ENCODE assay signal across 1 cellular context in the genomic region with DNA sequence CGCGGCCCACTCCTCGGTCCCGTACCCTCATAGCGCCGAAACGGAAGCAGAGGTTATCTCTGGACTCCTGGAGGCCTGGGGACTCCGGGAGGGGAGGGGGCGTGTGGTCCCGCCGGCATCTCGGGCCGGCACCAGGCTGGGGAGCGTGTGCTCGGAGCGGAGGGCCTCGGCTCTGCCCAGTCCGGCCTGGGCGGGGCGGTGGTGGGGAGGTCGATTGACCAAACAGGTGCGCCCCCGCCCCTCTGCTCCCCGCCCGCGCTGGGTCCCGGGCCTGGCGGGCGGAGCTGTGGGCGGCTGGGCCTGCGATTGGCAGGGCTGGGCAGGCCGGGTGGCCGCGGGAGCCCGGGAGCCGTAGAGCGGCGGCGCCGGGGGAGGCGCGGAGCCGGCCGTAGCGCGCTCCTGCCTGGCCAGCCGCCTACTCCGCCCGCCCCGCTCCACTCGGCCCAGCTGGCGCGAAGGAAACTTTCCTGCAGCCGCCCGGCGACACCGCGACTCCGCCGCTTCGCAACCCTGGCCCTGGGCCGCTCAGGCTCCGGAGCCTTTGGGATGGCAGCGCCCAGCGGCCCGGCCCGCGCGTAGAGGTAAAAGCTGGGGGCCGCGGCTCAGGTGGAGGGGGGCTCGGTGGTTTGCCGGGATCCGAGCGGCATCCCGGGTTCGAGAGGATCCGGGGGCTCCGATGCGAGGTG.
TF ChIP-seq lines count a peak whose summit lies in the region.

No MANE protein-coding gene starts in this region.

TF ChIP-seq in HepG2, 621 proteins besides CTCF, POLR2A, EP300 and RAD21 (continued from another document and continues in another):
- TF ChIP-seq, protein P1, sequence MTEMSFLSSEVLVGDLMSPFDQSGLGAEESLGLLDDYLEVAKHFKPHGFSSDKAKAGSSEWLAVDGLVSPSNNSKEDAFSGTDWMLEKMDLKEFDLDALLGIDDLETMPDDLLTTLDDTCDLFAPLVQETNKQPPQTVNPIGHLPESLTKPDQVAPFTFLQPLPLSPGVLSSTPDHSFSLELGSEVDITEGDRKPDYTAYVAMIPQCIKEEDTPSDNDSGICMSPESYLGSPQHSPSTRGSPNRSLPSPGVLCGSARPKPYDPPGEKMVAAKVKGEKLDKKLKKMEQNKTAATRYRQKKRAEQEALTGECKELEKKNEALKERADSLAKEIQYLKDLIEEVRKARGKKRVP (CRISPR knock-in tag; IDR thresholded peaks at IDR 0.05), result no peak
- TF ChIP-seq ZSCAN25 (CRISPR knock-in tag; IDR thresholded peaks at IDR 0.05) (no peak), TAF1 (CRISPR knock-in tag; IDR thresholded peaks at IDR 0.05) (peak; percentile 42), SRY (CRISPR knock-in tag; IDR thresholded peaks at IDR 0.05) (0 out of 2 replicates have a peak, but pooled peaks have one; percentile 32), NR2F2 (IDR thresholded peaks at IDR 0.05; ENCODE audit: borderline replicate concordance, low read depth) (no peak), SP4 (CRISPR knock-in tag; IDR thresholded peaks at IDR 0.05) (peak; percentile 65; the same call in 1 of the 2 replicates), CBX2 (IDR thresholded peaks at IDR 0.05; ENCODE audit: low read depth, low read length) (no peak), CBX2 (CRISPR knock-in tag; IDR thresholded peaks at IDR 0.05; ENCODE audit: low read depth) (no peak), NBN (conservative IDR thresholded peaks at IDR 0.05) (no peak), SKI (IDR thresholded peaks at IDR 0.05; ENCODE audit: partially characterized antibody) (no peak), HNF4A (CRISPR knock-in tag; IDR thresholded peaks at IDR 0.05) (0 out of 2 replicates have a peak, but pooled peaks have one; percentile 7), AGO1 (IDR thresholded peaks at IDR 0.05; ENCODE audit: low read depth, low read length, poor library complexity, severe bottlenecking) (no peak), SMC3 (IDR thresholded peaks at IDR 0.05; ENCODE audit: low read length) (no peak), GTF3A (CRISPR knock-in tag; conservative IDR thresholded peaks at IDR 0.05) (no peak), CHD4 (IDR thresholded peaks at IDR 0.05; ENCODE audit: borderline replicate concordance, low read length) (no peak), ZNF263 (CRISPR knock-in tag; IDR thresholded peaks at IDR 0.05) (no peak), NFATC3 (CRISPR knock-in tag; IDR thresholded peaks at IDR 0.05) (no peak), PHF21A (CRISPR knock-in tag; IDR thresholded peaks at IDR 0.05) (peak; percentile 81), MTF2 (CRISPR knock-in tag; IDR thresholded peaks at IDR 0.05; ENCODE audit: borderline replicate concordance) (peak; percentile 38; the same call in 1 of the 2 replicates), ZNF558 (CRISPR knock-in tag; IDR thresholded peaks at IDR 0.05; ENCODE audit: borderline replicate concordance) (no peak; the same call in 1 of the 2 replicates), ZNF7 (CRISPR knock-in tag; IDR thresholded peaks at IDR 0.05) (no peak), ZNF747 (CRISPR knock-in tag; IDR thresholded peaks at IDR 0.05; ENCODE audit: borderline replicate concordance) (no peak), LCORL (IDR thresholded peaks at IDR 0.05) (no peak), LCORL (CRISPR knock-in tag; IDR thresholded peaks at IDR 0.05) (peak; percentile 48; the same call in 1 of the 2 replicates), ZNF33A (CRISPR knock-in tag; IDR thresholded peaks at IDR 0.05; ENCODE audit: borderline replicate concordance) (no peak)
- TF ChIP-seq, protein P2, sequence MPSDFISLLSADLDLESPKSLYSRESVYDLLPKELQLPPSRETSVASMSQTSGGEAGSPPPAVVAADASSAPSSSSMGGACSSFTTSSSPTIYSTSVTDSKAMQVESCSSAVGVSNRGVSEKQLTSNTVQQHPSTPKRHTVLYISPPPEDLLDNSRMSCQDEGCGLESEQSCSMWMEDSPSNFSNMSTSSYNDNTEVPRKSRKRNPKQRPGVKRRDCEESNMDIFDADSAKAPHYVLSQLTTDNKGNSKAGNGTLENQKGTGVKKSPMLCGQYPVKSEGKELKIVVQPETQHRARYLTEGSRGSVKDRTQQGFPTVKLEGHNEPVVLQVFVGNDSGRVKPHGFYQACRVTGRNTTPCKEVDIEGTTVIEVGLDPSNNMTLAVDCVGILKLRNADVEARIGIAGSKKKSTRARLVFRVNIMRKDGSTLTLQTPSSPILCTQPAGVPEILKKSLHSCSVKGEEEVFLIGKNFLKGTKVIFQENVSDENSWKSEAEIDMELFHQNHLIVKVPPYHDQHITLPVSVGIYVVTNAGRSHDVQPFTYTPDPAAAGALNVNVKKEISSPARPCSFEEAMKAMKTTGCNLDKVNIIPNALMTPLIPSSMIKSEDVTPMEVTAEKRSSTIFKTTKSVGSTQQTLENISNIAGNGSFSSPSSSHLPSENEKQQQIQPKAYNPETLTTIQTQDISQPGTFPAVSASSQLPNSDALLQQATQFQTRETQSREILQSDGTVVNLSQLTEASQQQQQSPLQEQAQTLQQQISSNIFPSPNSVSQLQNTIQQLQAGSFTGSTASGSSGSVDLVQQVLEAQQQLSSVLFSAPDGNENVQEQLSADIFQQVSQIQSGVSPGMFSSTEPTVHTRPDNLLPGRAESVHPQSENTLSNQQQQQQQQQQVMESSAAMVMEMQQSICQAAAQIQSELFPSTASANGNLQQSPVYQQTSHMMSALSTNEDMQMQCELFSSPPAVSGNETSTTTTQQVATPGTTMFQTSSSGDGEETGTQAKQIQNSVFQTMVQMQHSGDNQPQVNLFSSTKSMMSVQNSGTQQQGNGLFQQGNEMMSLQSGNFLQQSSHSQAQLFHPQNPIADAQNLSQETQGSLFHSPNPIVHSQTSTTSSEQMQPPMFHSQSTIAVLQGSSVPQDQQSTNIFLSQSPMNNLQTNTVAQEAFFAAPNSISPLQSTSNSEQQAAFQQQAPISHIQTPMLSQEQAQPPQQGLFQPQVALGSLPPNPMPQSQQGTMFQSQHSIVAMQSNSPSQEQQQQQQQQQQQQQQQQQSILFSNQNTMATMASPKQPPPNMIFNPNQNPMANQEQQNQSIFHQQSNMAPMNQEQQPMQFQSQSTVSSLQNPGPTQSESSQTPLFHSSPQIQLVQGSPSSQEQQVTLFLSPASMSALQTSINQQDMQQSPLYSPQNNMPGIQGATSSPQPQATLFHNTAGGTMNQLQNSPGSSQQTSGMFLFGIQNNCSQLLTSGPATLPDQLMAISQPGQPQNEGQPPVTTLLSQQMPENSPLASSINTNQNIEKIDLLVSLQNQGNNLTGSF (CRISPR knock-in tag; IDR thresholded peaks at IDR 0.05), result no peak
- TF ChIP-seq, protein P3, sequence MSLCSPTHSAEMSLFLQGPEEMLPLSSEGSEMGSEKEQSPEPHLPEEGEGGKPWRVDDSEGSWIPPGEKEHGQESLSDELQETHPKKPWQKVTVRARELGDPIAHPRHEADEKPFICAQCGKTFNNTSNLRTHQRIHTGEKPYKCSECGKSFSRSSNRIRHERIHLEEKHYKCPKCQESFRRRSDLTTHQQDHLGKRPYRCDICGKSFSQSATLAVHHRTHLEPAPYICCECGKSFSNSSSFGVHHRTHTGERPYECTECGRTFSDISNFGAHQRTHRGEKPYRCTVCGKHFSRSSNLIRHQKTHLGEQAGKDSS (CRISPR knock-in tag; IDR thresholded peaks at IDR 0.05; ENCODE audit: borderline replicate concordance, low read depth), result no peak
- TF ChIP-seq, protein P4, sequence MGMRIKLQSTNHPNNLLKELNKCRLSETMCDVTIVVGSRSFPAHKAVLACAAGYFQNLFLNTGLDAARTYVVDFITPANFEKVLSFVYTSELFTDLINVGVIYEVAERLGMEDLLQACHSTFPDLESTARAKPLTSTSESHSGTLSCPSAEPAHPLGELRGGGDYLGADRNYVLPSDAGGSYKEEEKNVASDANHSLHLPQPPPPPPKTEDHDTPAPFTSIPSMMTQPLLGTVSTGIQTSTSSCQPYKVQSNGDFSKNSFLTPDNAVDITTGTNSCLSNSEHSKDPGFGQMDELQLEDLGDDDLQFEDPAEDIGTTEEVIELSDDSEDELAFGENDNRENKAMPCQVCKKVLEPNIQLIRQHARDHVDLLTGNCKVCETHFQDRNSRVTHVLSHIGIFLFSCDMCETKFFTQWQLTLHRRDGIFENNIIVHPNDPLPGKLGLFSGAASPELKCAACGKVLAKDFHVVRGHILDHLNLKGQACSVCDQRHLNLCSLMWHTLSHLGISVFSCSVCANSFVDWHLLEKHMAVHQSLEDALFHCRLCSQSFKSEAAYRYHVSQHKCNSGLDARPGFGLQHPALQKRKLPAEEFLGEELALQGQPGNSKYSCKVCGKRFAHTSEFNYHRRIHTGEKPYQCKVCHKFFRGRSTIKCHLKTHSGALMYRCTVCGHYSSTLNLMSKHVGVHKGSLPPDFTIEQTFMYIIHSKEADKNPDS (CRISPR knock-in tag; IDR thresholded peaks at IDR 0.05), result no peak; the same call in 1 of the 2 replicates
- TF ChIP-seq, protein P5, sequence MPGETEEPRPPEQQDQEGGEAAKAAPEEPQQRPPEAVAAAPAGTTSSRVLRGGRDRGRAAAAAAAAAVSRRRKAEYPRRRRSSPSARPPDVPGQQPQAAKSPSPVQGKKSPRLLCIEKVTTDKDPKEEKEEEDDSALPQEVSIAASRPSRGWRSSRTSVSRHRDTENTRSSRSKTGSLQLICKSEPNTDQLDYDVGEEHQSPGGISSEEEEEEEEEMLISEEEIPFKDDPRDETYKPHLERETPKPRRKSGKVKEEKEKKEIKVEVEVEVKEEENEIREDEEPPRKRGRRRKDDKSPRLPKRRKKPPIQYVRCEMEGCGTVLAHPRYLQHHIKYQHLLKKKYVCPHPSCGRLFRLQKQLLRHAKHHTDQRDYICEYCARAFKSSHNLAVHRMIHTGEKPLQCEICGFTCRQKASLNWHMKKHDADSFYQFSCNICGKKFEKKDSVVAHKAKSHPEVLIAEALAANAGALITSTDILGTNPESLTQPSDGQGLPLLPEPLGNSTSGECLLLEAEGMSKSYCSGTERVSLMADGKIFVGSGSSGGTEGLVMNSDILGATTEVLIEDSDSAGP (CRISPR knock-in tag; IDR thresholded peaks at IDR 0.05; ENCODE audit: borderline replicate concordance), result peak; percentile 38; the same call in 1 of the 2 replicates
- TF ChIP-seq, protein P6, sequence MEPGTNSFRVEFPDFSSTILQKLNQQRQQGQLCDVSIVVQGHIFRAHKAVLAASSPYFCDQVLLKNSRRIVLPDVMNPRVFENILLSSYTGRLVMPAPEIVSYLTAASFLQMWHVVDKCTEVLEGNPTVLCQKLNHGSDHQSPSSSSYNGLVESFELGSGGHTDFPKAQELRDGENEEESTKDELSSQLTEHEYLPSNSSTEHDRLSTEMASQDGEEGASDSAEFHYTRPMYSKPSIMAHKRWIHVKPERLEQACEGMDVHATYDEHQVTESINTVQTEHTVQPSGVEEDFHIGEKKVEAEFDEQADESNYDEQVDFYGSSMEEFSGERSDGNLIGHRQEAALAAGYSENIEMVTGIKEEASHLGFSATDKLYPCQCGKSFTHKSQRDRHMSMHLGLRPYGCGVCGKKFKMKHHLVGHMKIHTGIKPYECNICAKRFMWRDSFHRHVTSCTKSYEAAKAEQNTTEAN (CRISPR knock-in tag; conservative IDR thresholded peaks at IDR 0.05), result no peak
- TF ChIP-seq, protein P7, sequence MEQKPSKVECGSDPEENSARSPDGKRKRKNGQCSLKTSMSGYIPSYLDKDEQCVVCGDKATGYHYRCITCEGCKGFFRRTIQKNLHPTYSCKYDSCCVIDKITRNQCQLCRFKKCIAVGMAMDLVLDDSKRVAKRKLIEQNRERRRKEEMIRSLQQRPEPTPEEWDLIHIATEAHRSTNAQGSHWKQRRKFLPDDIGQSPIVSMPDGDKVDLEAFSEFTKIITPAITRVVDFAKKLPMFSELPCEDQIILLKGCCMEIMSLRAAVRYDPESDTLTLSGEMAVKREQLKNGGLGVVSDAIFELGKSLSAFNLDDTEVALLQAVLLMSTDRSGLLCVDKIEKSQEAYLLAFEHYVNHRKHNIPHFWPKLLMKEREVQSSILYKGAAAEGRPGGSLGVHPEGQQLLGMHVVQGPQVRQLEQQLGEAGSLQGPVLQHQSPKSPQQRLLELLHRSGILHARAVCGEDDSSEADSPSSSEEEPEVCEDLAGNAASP (CRISPR knock-in tag; IDR thresholded peaks at IDR 0.05; ENCODE audit: borderline replicate concordance), result no peak
- TF ChIP-seq, protein P8, sequence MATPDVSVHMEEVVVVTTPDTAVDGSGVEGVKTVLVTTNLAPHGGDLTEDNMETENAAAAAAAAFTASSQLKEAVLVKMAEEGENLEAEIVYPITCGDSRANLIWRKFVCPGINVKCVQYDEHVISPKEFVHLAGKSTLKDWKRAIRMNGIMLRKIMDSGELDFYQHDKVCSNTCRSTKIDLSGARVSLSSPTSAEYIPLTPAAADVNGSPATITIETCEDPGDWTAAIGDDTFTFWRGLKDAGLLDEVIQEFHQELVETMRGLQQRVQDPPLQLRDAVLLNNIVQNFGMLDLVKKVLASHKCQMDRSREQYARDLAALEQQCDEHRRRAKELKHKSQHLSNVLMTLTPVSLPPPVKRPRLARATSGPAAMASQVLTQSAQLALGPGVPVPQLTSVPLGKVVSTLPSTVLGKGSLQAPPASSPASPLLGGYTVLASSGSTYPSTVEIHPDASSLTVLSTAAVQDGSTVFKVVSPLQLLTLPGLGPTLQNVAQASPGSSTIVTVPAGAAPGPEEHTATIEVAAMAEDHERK (CRISPR knock-in tag; IDR thresholded peaks at IDR 0.05; ENCODE audit: low read depth), result no peak
- TF ChIP-seq, protein P9, sequence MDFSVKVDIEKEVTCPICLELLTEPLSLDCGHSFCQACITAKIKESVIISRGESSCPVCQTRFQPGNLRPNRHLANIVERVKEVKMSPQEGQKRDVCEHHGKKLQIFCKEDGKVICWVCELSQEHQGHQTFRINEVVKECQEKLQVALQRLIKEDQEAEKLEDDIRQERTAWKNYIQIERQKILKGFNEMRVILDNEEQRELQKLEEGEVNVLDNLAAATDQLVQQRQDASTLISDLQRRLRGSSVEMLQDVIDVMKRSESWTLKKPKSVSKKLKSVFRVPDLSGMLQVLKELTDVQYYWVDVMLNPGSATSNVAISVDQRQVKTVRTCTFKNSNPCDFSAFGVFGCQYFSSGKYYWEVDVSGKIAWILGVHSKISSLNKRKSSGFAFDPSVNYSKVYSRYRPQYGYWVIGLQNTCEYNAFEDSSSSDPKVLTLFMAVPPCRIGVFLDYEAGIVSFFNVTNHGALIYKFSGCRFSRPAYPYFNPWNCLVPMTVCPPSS (IDR thresholded peaks at IDR 0.05), result no peak
- TF ChIP-seq, protein P10, sequence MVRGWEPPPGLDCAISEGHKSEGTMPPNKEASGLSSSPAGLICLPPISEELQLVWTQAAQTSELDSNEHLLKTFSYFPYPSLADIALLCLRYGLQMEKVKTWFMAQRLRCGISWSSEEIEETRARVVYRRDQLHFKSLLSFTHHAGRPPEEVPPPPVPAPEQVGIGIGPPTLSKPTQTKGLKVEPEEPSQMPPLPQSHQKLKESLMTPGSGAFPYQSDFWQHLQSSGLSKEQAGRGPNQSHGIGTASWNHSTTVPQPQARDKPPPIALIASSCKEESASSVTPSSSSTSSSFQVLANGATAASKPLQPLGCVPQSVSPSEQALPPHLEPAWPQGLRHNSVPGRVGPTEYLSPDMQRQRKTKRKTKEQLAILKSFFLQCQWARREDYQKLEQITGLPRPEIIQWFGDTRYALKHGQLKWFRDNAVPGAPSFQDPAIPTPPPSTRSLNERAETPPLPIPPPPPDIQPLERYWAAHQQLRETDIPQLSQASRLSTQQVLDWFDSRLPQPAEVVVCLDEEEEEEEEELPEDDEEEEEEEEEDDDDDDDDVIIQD (CRISPR knock-in tag; IDR thresholded peaks at IDR 0.05; ENCODE audit: low read depth), result no peak
